In genomic region chr16:22324787-22325597, GRCh38 we compare ENCODE assay signal across 17 cellular contexts. TPM values are rescaled to one million over a fixed set of nuclear protein-coding genes. Genes with fewer than 3 reads are reported as not detected.
DNase-seq lines count a peak whose midpoint lies in the region; ATAC-seq and TF ChIP-seq lines count a peak whose summit lies in the region.
"Had no signal": no experiment of that assay in that cellular context is flagged by ENCODE, and none has a peak within 500 bp of the region (broad histone marks: within the 10 kb centered on the region; RNA-seq: fewer than 3 reads in every experiment).

No MANE protein-coding gene starts in this region.

- no peaks in the 10 kb centered on the region for H3K4me1 Mint-ChIP-seq in activated naive CD4-positive, alpha-beta T cell treated with anti-CD3 and anti-CD28 coated beads for 36 hours (ENCODE audit: low read depth)
- H3K4me1 Mint-ChIP-seq in endothelial cell (ENCODE audit: unreplicated experiment), result no peaks in the 10 kb centered on the region
- H3K4me1 Mint-ChIP-seq in stimulated activated effector memory CD8-positive, alpha-beta T cell treated with anti-CD3 and anti-CD28 coated beads, Interleukin-12 subunit alpha, Interleukin-12 subunit beta, amount 100 ng/mL, for 72 hours, result peaks cover 28% of the 10 kb centered on the region

- H3K27me3 Mint-ChIP-seq in activated naive CD4-positive, alpha-beta T cell treated with anti-CD3 and anti-CD28 coated beads for 36 hours (ENCODE audit: low read depth), result no peaks in the 10 kb centered on the region
- H3K27me3 Mint-ChIP-seq in endothelial cell (ENCODE audit: unreplicated experiment), result peaks cover 2% of the 10 kb centered on the region
- H3K27me3 Mint-ChIP-seq: activated CD4-positive, alpha-beta T cell treated with anti-CD3 and anti-CD28 coated beads for 36 hours had no signal

- intact Hi-C loops in activated naive CD4-positive, alpha-beta T cell treated with anti-CD3 and anti-CD28 coated beads for 36 hours (cut with micrococcal nuclease), result no loop called here

- CTCF ChIA-PET in activated naive CD4-positive, alpha-beta T cell treated with anti-CD3 and anti-CD28 coated beads for 36 hours (lab: Charles Lee), result no interaction called here
- CTCF ChIA-PET in GM10248 (lab: Yijun Ruan, JAX), result interaction anchor here (2.5 kb wide), 1 partner anchor 10 kb away, joined by 5 read pairs; no protein-coding TSS in a partner anchor

- H3K4me3 Mint-ChIP-seq in activated naive CD4-positive, alpha-beta T cell treated with anti-CD3 and anti-CD28 coated beads for 36 hours, result no peak overlapping the region
- H3K4me3 Mint-ChIP-seq in endothelial cell (ENCODE audit: unreplicated experiment), result peak overlapping the region; percentile 31
- no peak overlapping the region for H3K4me3 Mint-ChIP-seq in stimulated activated effector memory CD8-positive, alpha-beta T cell treated with anti-CD3 and anti-CD28 coated beads, Interleukin-12 subunit alpha, Interleukin-12 subunit beta, amount 100 ng/mL, for 72 hours
- H3K4me3 Mint-ChIP-seq: activated CD4-positive, alpha-beta T cell treated with anti-CD3 and anti-CD28 coated beads for 36 hours had no signal

- no peak for TF ChIP-seq POLR2A in erythroblast (IDR thresholded peaks at IDR 0.05; ENCODE audit: low read length)

- TF ChIP-seq CTCF in endothelial cell (IDR thresholded peaks at IDR 0.05; ENCODE audit: unreplicated experiment) (no peak), GM10248 (IDR thresholded peaks at IDR 0.05; ENCODE audit: control extremely low read depth, extremely low read depth, low read depth, missing control alignments) (no peak)

- DNase-seq in activated naive CD4-positive, alpha-beta T cell treated with anti-CD3 and anti-CD28 coated beads, Interleukin-2, amount 50 U/mL, for 72 hours (ENCODE audit: low spot score in 2 of 2), result peak in 1 of 2 donors; percentile 38
- DNase-seq in activated naive CD4-positive, alpha-beta T cell treated with anti-CD3 and anti-CD28 coated beads for 36 hours, result no peak
- DNase-seq in NCI-H82 (lab: John Stamatoyannopoulos, UW) (peak; percentile 95), endothelial cell (ENCODE audit: low spot score) (no peak), GM10248 (ENCODE audit: extremely low spot score) (no peak), erythroblast (lab: John Stamatoyannopoulos, UW) (no peak)
- no peak for DNase-seq in stimulated activated effector memory CD8-positive, alpha-beta T cell treated with anti-CD3 and anti-CD28 coated beads, Interleukin-12 subunit alpha, Interleukin-12 subunit beta, amount 100 ng/mL, for 72 hours (ENCODE audit: low spot score in 2 of 2)
- DNase-seq: activated CD4-positive, alpha-beta T cell treated with anti-CD3 and anti-CD28 coated beads for 36 hours; body of pancreas; DMS 273 treated with DMSO at 0.1 percent for 48 hours; effector memory CD4-positive, alpha-beta T cell; kidney glomerular epithelial cell; NCI-H2107; sigmoid colon; stimulated activated CD4-positive, alpha-beta T cell treated with anti-CD3 and anti-CD28 coated beads, Interleukin-15, amount 100 ng/mL, for 24 hours had no signal

- no peaks in the 10 kb centered on the region for H3K9me3 Mint-ChIP-seq in activated naive CD4-positive, alpha-beta T cell treated with anti-CD3 and anti-CD28 coated beads, Interleukin-2, amount 50 U/mL, for 72 hours
- H3K9me3 Mint-ChIP-seq in activated naive CD4-positive, alpha-beta T cell treated with anti-CD3 and anti-CD28 coated beads for 36 hours, result no peaks in the 10 kb centered on the region
- no peaks in the 10 kb centered on the region for H3K9me3 Mint-ChIP-seq in endothelial cell (ENCODE audit: unreplicated experiment)
- H3K9me3 Mint-ChIP-seq in stimulated activated effector memory CD8-positive, alpha-beta T cell treated with anti-CD3 and anti-CD28 coated beads, Interleukin-12 subunit alpha, Interleukin-12 subunit beta, amount 100 ng/mL, for 72 hours, result no peaks in the 10 kb centered on the region

- ATAC-seq in activated naive CD4-positive, alpha-beta T cell treated with anti-CD3 and anti-CD28 coated beads, Interleukin-2, amount 50 U/mL, for 72 hours, result no peak
- no peak for ATAC-seq in stimulated activated effector memory CD8-positive, alpha-beta T cell treated with anti-CD3 and anti-CD28 coated beads, Interleukin-12 subunit alpha, Interleukin-12 subunit beta, amount 100 ng/mL, for 72 hours
- no peak for ATAC-seq in HG03045 (IDR thresholded peaks at IDR 0.05; ENCODE audit: unreplicated experiment)
- ATAC-seq: activated CD4-positive, alpha-beta T cell treated with anti-CD3 and anti-CD28 coated beads for 36 hours; body of pancreas; Panc1 had no signal

- peaks cover 0 to under 1% of the 10 kb centered on the region in 2 donors for H3K36me3 Mint-ChIP-seq in activated naive CD4-positive, alpha-beta T cell treated with anti-CD3 and anti-CD28 coated beads, Interleukin-2, amount 50 U/mL, for 72 hours
- peaks cover 36% of the 10 kb centered on the region for H3K36me3 Mint-ChIP-seq in activated naive CD4-positive, alpha-beta T cell treated with anti-CD3 and anti-CD28 coated beads for 36 hours (ENCODE audit: low read depth)
- peaks cover 22% of the 10 kb centered on the region for H3K36me3 Mint-ChIP-seq in endothelial cell (ENCODE audit: low read depth, unreplicated experiment)
- peaks cover 90% of the 10 kb centered on the region for H3K36me3 Mint-ChIP-seq in stimulated activated effector memory CD8-positive, alpha-beta T cell treated with anti-CD3 and anti-CD28 coated beads, Interleukin-12 subunit alpha, Interleukin-12 subunit beta, amount 100 ng/mL, for 72 hours

- peak overlapping the region; percentile 46 to 86 for H3K27ac Mint-ChIP-seq in activated naive CD4-positive, alpha-beta T cell treated with anti-CD3 and anti-CD28 coated beads, Interleukin-2, amount 50 U/mL, for 72 hours
- no peak overlapping the region for H3K27ac Mint-ChIP-seq in activated naive CD4-positive, alpha-beta T cell treated with anti-CD3 and anti-CD28 coated beads for 36 hours
- H3K27ac Mint-ChIP-seq in endothelial cell (ENCODE audit: unreplicated experiment), result no peak overlapping the region
- H3K27ac Mint-ChIP-seq in stimulated activated effector memory CD8-positive, alpha-beta T cell treated with anti-CD3 and anti-CD28 coated beads, Interleukin-12 subunit alpha, Interleukin-12 subunit beta, amount 100 ng/mL, for 72 hours, result peak overlapping the region; percentile 91
- H3K27ac Mint-ChIP-seq: activated CD4-positive, alpha-beta T cell treated with anti-CD3 and anti-CD28 coated beads for 36 hours had no signal

- POLR2A ChIA-PET in GM10248 (lab: Yijun Ruan, JAX), result no interaction called here

RNA-seq across cellular contexts. Expression of gene POLR3E, which starts 27.8 kb away (rescaled TPM):
- total RNA-seq in activated naive CD4-positive, alpha-beta T cell treated with anti-CD3 and anti-CD28 coated beads, Interleukin-2, amount 50 U/mL, for 72 hours, result 10 to 100 TPM; 50.3 to 75.4 TPM
- 10 to 100 TPM; 72.9 to 74.7 TPM for total RNA-seq in activated naive CD4-positive, alpha-beta T cell treated with anti-CD3 and anti-CD28 coated beads for 36 hours
- total RNA-seq in endothelial cell (ENCODE audit: unreplicated experiment), result 47.3 TPM

RNA-seq across cellular contexts. Expression of gene CDR2, which starts 49.4 kb away (rescaled TPM):
- total RNA-seq in activated naive CD4-positive, alpha-beta T cell treated with anti-CD3 and anti-CD28 coated beads, Interleukin-2, amount 50 U/mL, for 72 hours, result 10 to 100 TPM; 26.8 to 44.4 TPM
- total RNA-seq in activated naive CD4-positive, alpha-beta T cell treated with anti-CD3 and anti-CD28 coated beads for 36 hours, result 10 to 100 TPM; 42.5 to 42.8 TPM
- 26.3 TPM for total RNA-seq in endothelial cell (ENCODE audit: unreplicated experiment)

Comparison
In these comparisons a context has a peak if more than half of its experiments do, and no peak if none do; other contexts are left out.
1. H3K27ac Mint-ChIP-seq: peak in activated naive CD4-positive, alpha-beta T cell treated with anti-CD3 and anti-CD28 coated beads, Interleukin-2, amount 50 U/mL, for 72 hours (2 of 2) and stimulated activated effector memory CD8-positive, alpha-beta T cell treated with anti-CD3 and anti-CD28 coated beads, Interleukin-12 subunit alpha, Interleukin-12 subunit beta, amount 100 ng/mL, for 72 hours (single experiment); none in activated naive CD4-positive, alpha-beta T cell treated with anti-CD3 and anti-CD28 coated beads for 36 hours (single experiment) and endothelial cell (single experiment).